In the genomic region with DNA sequence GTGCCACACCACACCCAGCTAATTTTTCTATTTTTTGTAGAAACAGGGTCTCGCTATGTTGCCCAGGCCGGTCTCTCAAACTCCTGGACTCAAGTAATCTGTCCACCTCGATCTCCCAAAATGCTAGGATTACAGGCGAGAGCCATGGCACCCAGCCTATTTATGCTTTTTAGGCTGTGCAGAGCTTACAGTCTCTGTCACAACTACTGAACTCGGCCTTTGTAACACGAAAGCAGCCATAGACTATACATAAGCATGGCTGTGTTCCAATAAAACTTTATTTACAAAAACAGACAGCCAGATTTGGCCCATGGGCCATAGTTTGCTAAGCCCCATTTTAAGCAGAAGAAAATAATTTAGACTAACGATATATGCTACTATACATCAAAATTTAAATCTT, we compare ENCODE assay signal across 15 cellular contexts. TPM values are rescaled to one million over a fixed set of nuclear protein-coding genes. Genes with fewer than 3 reads are reported as not detected.
A peak's percentile ranks its signal among the peaks of the same experiment; 100 is the strongest.
DNase-seq lines count a peak whose midpoint lies in the region; ATAC-seq and TF ChIP-seq lines count a peak whose summit lies in the region.
"Had no signal": no experiment of that assay in that cellular context is flagged by ENCODE, and none has a peak within 500 bp of the region (broad histone marks: within the 10 kb centered on the region; RNA-seq: fewer than 3 reads in every experiment).

No MANE protein-coding gene starts in this region.

- peaks cover 3% of the 10 kb centered on the region for H3K4me1 ChIP-seq in lower lobe of right lung
- H3K4me1 ChIP-seq in stomach: no peaks in the 10 kb centered on the region

- no peaks in the 10 kb centered on the region for H3K9me3 ChIP-seq in lower lobe of right lung
- H3K9me3 ChIP-seq in stomach: no peaks in the 10 kb centered on the region

- TF ChIP-seq EP300 in stomach (IDR thresholded peaks at IDR 0.05): no peak

- intact Hi-C loops in lower lobe of right lung (cut with DNase I): no loop called here
- intact Hi-C loops in stomach (cut with DNase I; ENCODE audit: low total_unique reads): no loop called here

- CTCF ChIA-PET in RWPE1 (lab: Yijun Ruan, JAX): no interaction called here

- H3K27me3 ChIP-seq in lower lobe of right lung (ENCODE audit: low read depth) (no peaks in the 10 kb centered on the region), stomach (no peaks in the 10 kb centered on the region)
- H3K27me3 ChIP-seq: dorsolateral prefrontal cortex had no signal

- DNase-seq in RWPE1 (ENCODE audit: low spot score) (no peak), epithelial cell of prostate (ENCODE audit: low read depth, low spot score) (no peak), lower lobe of right lung (no peak), stomach (no peak), NCI-H2227 (lab: John Stamatoyannopoulos, UW; ENCODE audit: unreplicated experiment) (no peak), DMS153 (lab: John Stamatoyannopoulos, UW) (no peak), activated gamma-delta T cell (lab: John Stamatoyannopoulos, UW) (no peak)
- DNase-seq: dorsolateral prefrontal cortex; islet precursor cell; MM.1S; NCI-H2107; SIG-M5; stimulated activated naive CD4-positive, alpha-beta T cell treated with Interleukin-2 at 50 U/mL for 16 hours had no signal

- H3K27ac ChIP-seq in RWPE1: peak overlapping the region; percentile 64
- H3K27ac ChIP-seq in epithelial cell of prostate: peak overlapping the region; percentile 72
- H3K27ac ChIP-seq in lower lobe of right lung: peak overlapping the region; percentile 43
- peak overlapping the region in 4 of 5 donors; percentile 51 to 89 (median 78) for H3K27ac ChIP-seq in stomach

- TF ChIP-seq CTCF in RWPE1 (conservative IDR thresholded peaks at IDR 0.05; ENCODE audit: low read depth) (no peak), lower lobe of right lung (IDR thresholded peaks at IDR 0.05) (no peak), stomach (IDR thresholded peaks at IDR 0.05) (no peak)

- POLR2A ChIA-PET in RWPE1 (lab: Yijun Ruan, JAX; ENCODE audit: low non-redundant PET): no interaction called here

- H3K36me3 ChIP-seq in lower lobe of right lung (peaks cover 18% of the 10 kb centered on the region), stomach (peaks cover 17 to 82% (median 58%) of the 10 kb centered on the region in 4 donors)

- 69 to 87% (median 85%) methylated on average over 7 of the region's 7 CpGs for WGBS in stomach, 5 donors

- H3K4me3 ChIP-seq in lower lobe of right lung (no peak overlapping the region), stomach (no peak overlapping the region)
- H3K4me3 ChIP-seq: dorsolateral prefrontal cortex had no signal

- ATAC-seq in lower lobe of right lung (no peak), HG03159 (IDR thresholded peaks at IDR 0.05; ENCODE audit: unreplicated experiment) (no peak)

- no peak for TF ChIP-seq POLR2A in stomach (IDR thresholded peaks at IDR 0.05)

RNA-seq across cellular contexts. Expression of gene NID1, which starts 54.4 kb away (rescaled TPM):
- total RNA-seq in lower lobe of right lung (46.6 TPM), stomach (100 to 1,000 TPM in 1 of 5 donors, 10 to 100 TPM in 4; 85.5 to 214 (median 95.1) TPM)
- 10 to 100 TPM; 21.4 to 32.7 (median 21.6) TPM for polyA plus RNA-seq in stomach
- total RNA-seq: B cell had no signal
